28 cellular contexts compared by ENCODE assay signal in genomic region chr7:132503415-132503814, GRCh38.
A peak's percentile ranks its signal among the peaks of the same experiment; 100 is the strongest.
DNase-seq lines count a peak whose midpoint lies in the region; ATAC-seq and TF ChIP-seq lines count a peak whose summit lies in the region.
"Had no signal": no experiment of that assay in that cellular context is flagged by ENCODE, and none has a peak within 500 bp of the region (broad histone marks: within the 10 kb centered on the region; RNA-seq: fewer than 3 reads in every experiment).

No MANE protein-coding gene starts in this region.

- no TSS peak for BruUV-seq in HCT116 (replicated peaks; lab: Mats Ljungman, UMichigan)

- no peak overlapping the region for H3K9ac ChIP-seq in HCT116 (ENCODE audit: low read length)
- H3K9ac ChIP-seq: SK-N-SH had no signal

- H3K36me3 ChIP-seq in HCT116 (ENCODE audit: control insufficient read depth in 1 of 2, insufficient read depth in 2 of 2, low read length in 2 of 2) (no peaks in the 10 kb centered on the region), spleen (peaks cover 0 to 11% (median 0%) of the 10 kb centered on the region in 6 donors)
- H3K36me3 ChIP-seq: lower lobe of right lung, right lobe of liver had no signal

- TF ChIP-seq POLR2A in HCT116 (IDR thresholded peaks at IDR 0.05; ENCODE audit: borderline replicate concordance, extremely low read depth, insufficient read depth, insufficient read length), result no peak
- no peak for TF ChIP-seq POLR2A in spleen (IDR thresholded peaks at IDR 0.05)
- TF ChIP-seq POLR2A in lower leg skin (IDR thresholded peaks at IDR 0.05), result no peak

- H3K9me3 Mint-ChIP-seq in WTC11, result no peaks in the 10 kb centered on the region
- H3K9me3 Mint-ChIP-seq in activated T-cell treated with anti-CD3 and anti-CD28 coated beads, Interleukin-2, amount 50 U/mL, for 24 hours, result no peaks in the 10 kb centered on the region
- H3K9me3 Mint-ChIP-seq: activated CD4-positive, alpha-beta memory T cell treated with anti-CD3 and anti-CD28 coated beads for 36 hours; activated T-helper 17 cell treated with anti-CD3 and anti-CD28 coated beads, Interleukin-2, amount 50 U/mL, for 72 hours; CD14-positive monocyte; naive thymus-derived CD4-positive, alpha-beta T cell; T-helper 1 cell treated with Interleukin-12 subunit alpha and Interleukin-12 subunit beta and Interleukin-4 antibody, amounts not matched to agents 30 μg/mL and 1 μg/mL, for 36 hours had no signal

- H3K4me1 Mint-ChIP-seq in WTC11, result peaks cover 8% of the 10 kb centered on the region
- no peaks in the 10 kb centered on the region for H3K4me1 Mint-ChIP-seq in activated T-cell treated with anti-CD3 and anti-CD28 coated beads, Interleukin-2, amount 50 U/mL, for 24 hours (ENCODE audit: low read depth)
- H3K4me1 Mint-ChIP-seq: CD14-positive monocyte had no signal

- no peak overlapping the region for H3K4me2 ChIP-seq in HCT116 (ENCODE audit: low read length)
- H3K4me2 ChIP-seq: SK-N-SH had no signal

- TF ChIP-seq RAD21 in HCT116 (IDR thresholded peaks at IDR 0.05; ENCODE audit: low read depth), result no peak

- H3K4me1 ChIP-seq in HCT116 (ENCODE audit: control insufficient read depth in 1 of 2, insufficient read depth in 2 of 2, low read length in 2 of 2), result no peaks in the 10 kb centered on the region
- peaks cover 0 to 11% (median 0%) of the 10 kb centered on the region in 6 donors for H3K4me1 ChIP-seq in spleen
- H3K4me1 ChIP-seq: lower lobe of right lung, right lobe of liver, tibial artery had no signal

- H4K20me1 ChIP-seq in HCT116 (ENCODE audit: insufficient read depth), result no peaks in the 10 kb centered on the region

- DNase-seq in GM12865 (ENCODE audit: low read depth), result peak; percentile 5
- no peak for DNase-seq in HCT116 (ENCODE audit: low read depth, low spot score)
- peak; percentile 40 for DNase-seq in WTC11 (ENCODE audit: low spot score)
- peak; percentile 45 for DNase-seq in spleen
- no peak for DNase-seq in activated T-cell treated with anti-CD3 and anti-CD28 coated beads, Interleukin-2, amount 50 U/mL, for 24 hours
- DNase-seq in lower leg skin (ENCODE audit: low spot score in 2 of 2), result no peak
- no peak for DNase-seq in activated effector memory CD4-positive, alpha-beta T cell treated with anti-CD3 and anti-CD28 coated beads, Interleukin-2, amount 50 U/mL, for 16 hours
- DNase-seq: activated CD4-positive, alpha-beta memory T cell treated with anti-CD3 and anti-CD28 coated beads for 36 hours; activated CD8-positive, alpha-beta memory T cell treated with anti-CD3 and anti-CD28 coated beads, Interleukin-2, amount 50 U/mL, for 48 hours; activated naive CD4-positive, alpha-beta T cell treated with anti-CD3 and anti-CD28 coated beads, Interleukin-2, amount 50 U/mL, for 16 hours; amniotic stem cell; Calu3; EL; heart right ventricle; IMR-90; lower lobe of right lung; naive thymus-derived CD4-positive, alpha-beta T cell; NCI-H1930; NCI-H510A treated with DMSO at 0.1 percent for 48 hours; right lobe of liver; SK-N-SH; stimulated activated CD8-positive, alpha-beta memory T cell treated with anti-CD3 and anti-CD28 coated beads, Interleukin-4, amount 100 ng/mL, for 48 hours; tibial artery had no signal

- no peaks in the 10 kb centered on the region for H3K36me3 Mint-ChIP-seq in WTC11
- no peaks in the 10 kb centered on the region for H3K36me3 Mint-ChIP-seq in activated T-cell treated with anti-CD3 and anti-CD28 coated beads, Interleukin-2, amount 50 U/mL, for 24 hours (ENCODE audit: low read depth)
- H3K36me3 Mint-ChIP-seq: activated CD4-positive, alpha-beta memory T cell treated with anti-CD3 and anti-CD28 coated beads for 36 hours; CD14-positive monocyte had no signal

- no peak overlapping the region for H3K4me3 Mint-ChIP-seq in WTC11
- H3K4me3 Mint-ChIP-seq in activated T-cell treated with anti-CD3 and anti-CD28 coated beads, Interleukin-2, amount 50 U/mL, for 24 hours, result no peak overlapping the region
- H3K4me3 Mint-ChIP-seq: activated CD4-positive, alpha-beta memory T cell treated with anti-CD3 and anti-CD28 coated beads for 36 hours; activated T-helper 17 cell treated with anti-CD3 and anti-CD28 coated beads, Interleukin-2, amount 50 U/mL, for 72 hours; CD14-positive monocyte; naive thymus-derived CD4-positive, alpha-beta T cell; T-helper 1 cell treated with Interleukin-12 subunit alpha and Interleukin-12 subunit beta and Interleukin-4 antibody, amounts not matched to agents 30 μg/mL and 1 μg/mL, for 36 hours had no signal

- ATAC-seq in HCT116 (peak; percentile 57), WTC11 (peak; percentile 85)
- ATAC-seq: activated CD4-positive, CD25-positive, alpha-beta regulatory T cell treated with anti-CD3 and anti-CD28 coated beads, Interleukin-2, amount 50 U/mL, for 24 hours; activated T-helper 17 cell treated with anti-CD3 and anti-CD28 coated beads, Interleukin-2, amount 50 U/mL, for 72 hours; heart right ventricle; lower lobe of right lung; naive thymus-derived CD4-positive, alpha-beta T cell; right lobe of liver had no signal

- H3K27ac Mint-ChIP-seq in WTC11, result no peak overlapping the region
- no peak overlapping the region for H3K27ac Mint-ChIP-seq in activated T-cell treated with anti-CD3 and anti-CD28 coated beads, Interleukin-2, amount 50 U/mL, for 24 hours
- H3K27ac Mint-ChIP-seq: activated CD4-positive, alpha-beta memory T cell treated with anti-CD3 and anti-CD28 coated beads for 36 hours; activated T-helper 17 cell treated with anti-CD3 and anti-CD28 coated beads, Interleukin-2, amount 50 U/mL, for 72 hours; brain; CD14-positive monocyte; T-helper 1 cell treated with Interleukin-12 subunit alpha and Interleukin-12 subunit beta and Interleukin-4 antibody, amounts not matched to agents 30 μg/mL and 1 μg/mL, for 36 hours had no signal

- H3K79me2 ChIP-seq in HCT116 (ENCODE audit: insufficient read depth, low read length), result no peaks in the 10 kb centered on the region

- H3K27me3 Mint-ChIP-seq in WTC11 (ENCODE audit: low read depth), result no peaks in the 10 kb centered on the region
- no peaks in the 10 kb centered on the region for H3K27me3 Mint-ChIP-seq in activated T-cell treated with anti-CD3 and anti-CD28 coated beads, Interleukin-2, amount 50 U/mL, for 24 hours
- H3K27me3 Mint-ChIP-seq: activated CD4-positive, alpha-beta memory T cell treated with anti-CD3 and anti-CD28 coated beads for 36 hours; activated T-helper 17 cell treated with anti-CD3 and anti-CD28 coated beads, Interleukin-2, amount 50 U/mL, for 72 hours had no signal

- intact Hi-C loops in HCT116 (cut with micrococcal nuclease) (no loop called here), spleen (cut with DNase I; ENCODE audit: low total_unique reads) (no loop called here), lower leg skin (cut with DNase I; ENCODE audit: low total_unique reads) (no loop called here)

- POLR2A ChIA-PET in HCT116 (lab: Charles Lee), result no interaction called here
- POLR2A ChIA-PET in WTC11 (lab: Charles Lee), result no interaction called here

- TF ChIP-seq CTCF in GM12865 (IDR thresholded peaks at IDR 0.05; ENCODE audit: insufficient read depth, low read depth, low read length, missing control alignments) (peak; percentile 1), HCT116 (IDR thresholded peaks at IDR 0.05 in 2 of 3, conservative IDR thresholded peaks at IDR 0.05 in 1 of 3; ENCODE audit: borderline replicate concordance in 1 of 3, insufficient read depth in 1 of 3, low read depth in 2 of 3, low read length in 2 of 3) (0 out of 6 replicates have a peak, but pooled peaks of 1 of the 3 experiments have one; percentile 12), WTC11 (IDR thresholded peaks at IDR 0.05) (no peak), spleen (IDR thresholded peaks at IDR 0.05 in 8 of 11, conservative IDR thresholded peaks at IDR 0.05 in 3 of 11) (no peak), lower leg skin (IDR thresholded peaks at IDR 0.05) (no peak)

- RAD21 ChIA-PET in HCT116 (lab: Charles Lee; ENCODE audit: low non-redundant PET in 1 of 2, low total read pairs in 2 of 2, uncharacterized antibody in 2 of 2, unreplicated experiment in 2 of 2), result no interaction called here

- H3K27ac ChIP-seq in HCT116 (ENCODE audit: low read depth, low read length), result no peak overlapping the region
- H3K27ac ChIP-seq in spleen, result no peak overlapping the region
- H3K27ac ChIP-seq: heart right ventricle, lower lobe of right lung, right lobe of liver, tibial artery had no signal

- H3K27me3 ChIP-seq in HCT116 (ENCODE audit: insufficient read depth, low read length) (peaks cover 19% of the 10 kb centered on the region), spleen (replicated peaks in 1 of 7) (no peaks in the 10 kb centered on the region)
- H3K27me3 ChIP-seq: heart right ventricle, right lobe of liver, tibial artery had no signal

- H2AFZ ChIP-seq in HCT116 (ENCODE audit: low read depth, low read length, poor library complexity, severe bottlenecking), result no peak overlapping the region

- H3K9me3 ChIP-seq in HCT116 (ENCODE audit: control insufficient read depth in 1 of 2, insufficient read depth in 1 of 2, low read depth in 1 of 2, low read length in 2 of 2) (no peaks in the 10 kb centered on the region), spleen (no peaks in the 10 kb centered on the region)
- H3K9me3 ChIP-seq: heart right ventricle, lower lobe of right lung, right lobe of liver, SK-N-SH, tibial artery had no signal

- no peak overlapping the region for H3K4me3 ChIP-seq in GM12865 (ENCODE audit: low read depth, low read length)
- no peak overlapping the region for H3K4me3 ChIP-seq in HCT116 (replicated peaks in 1 of 2; ENCODE audit: low read depth in 1 of 2, low read length in 2 of 2)
- H3K4me3 ChIP-seq in spleen, result no peak overlapping the region
- H3K4me3 ChIP-seq in lower leg skin (ENCODE audit: low read depth, poor library complexity, severe bottlenecking), result no peak overlapping the region
- H3K4me3 ChIP-seq: heart right ventricle, lower lobe of right lung, right lobe of liver, tibial artery had no signal

- no peaks in the 10 kb centered on the region for H3K9me2 ChIP-seq in HCT116 (ENCODE audit: insufficient read depth)
- H3K9me2 ChIP-seq: SK-N-SH had no signal

- CTCF ChIA-PET in HCT116 (lab: Charles Lee), result no interaction called here
- CTCF ChIA-PET in WTC11 (lab: Charles Lee), result interaction anchor here (0.8 to 2.8 kb wide), 4 partner anchors 14 to 185 kb away, joined by 3 to 10 read pairs (median 4); no protein-coding TSS in a partner anchor

TF ChIP-seq in HCT116, 20 proteins besides CTCF, POLR2A, EP300 and RAD21 (continues in another document):
- TF ChIP-seq, protein P1, sequence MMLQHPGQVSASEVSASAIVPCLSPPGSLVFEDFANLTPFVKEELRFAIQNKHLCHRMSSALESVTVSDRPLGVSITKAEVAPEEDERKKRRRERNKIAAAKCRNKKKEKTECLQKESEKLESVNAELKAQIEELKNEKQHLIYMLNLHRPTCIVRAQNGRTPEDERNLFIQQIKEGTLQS (IDR thresholded peaks at IDR 0.05), result no peak
- no peak for TF ChIP-seq ZFX (IDR thresholded peaks at IDR 0.05)
- TF ChIP-seq CEBPB (IDR thresholded peaks at IDR 0.05; ENCODE audit: low read depth), result no peak
- TF ChIP-seq EZH2 (IDR thresholded peaks at IDR 0.05), result no peak

TF ChIP-seq in WTC11, 78 proteins besides CTCF, POLR2A, EP300 and RAD21 (continues in another document):
- TF ChIP-seq TCF7 (CRISPR knock-in tag; IDR thresholded peaks at IDR 0.05; ENCODE audit: low read depth) (no peak), JUN (CRISPR knock-in tag; IDR thresholded peaks at IDR 0.05) (no peak), MYBL2 (CRISPR knock-in tag; IDR thresholded peaks at IDR 0.05) (no peak), ZNF423 (CRISPR knock-in tag; IDR thresholded peaks at IDR 0.05) (no peak), SP1 (CRISPR knock-in tag; conservative IDR thresholded peaks at IDR 0.05) (no peak), TEAD1 (CRISPR knock-in tag; IDR thresholded peaks at IDR 0.05) (no peak)

Comparison
In these comparisons a context has a peak if more than half of its experiments do, and no peak if none do; other contexts are left out.
1. DNase-seq: peak in GM12865 (single experiment), WTC11 (single experiment) and spleen (single experiment); none in HCT116 (single experiment), activated T-cell treated with anti-CD3 and anti-CD28 coated beads, Interleukin-2, amount 50 U/mL, for 24 hours (single experiment), lower leg skin (0 of 2) and activated effector memory CD4-positive, alpha-beta T cell treated with anti-CD3 and anti-CD28 coated beads, Interleukin-2, amount 50 U/mL, for 16 hours (single experiment).